ENCODE assay signal across 34 cellular contexts in the genomic region with DNA sequence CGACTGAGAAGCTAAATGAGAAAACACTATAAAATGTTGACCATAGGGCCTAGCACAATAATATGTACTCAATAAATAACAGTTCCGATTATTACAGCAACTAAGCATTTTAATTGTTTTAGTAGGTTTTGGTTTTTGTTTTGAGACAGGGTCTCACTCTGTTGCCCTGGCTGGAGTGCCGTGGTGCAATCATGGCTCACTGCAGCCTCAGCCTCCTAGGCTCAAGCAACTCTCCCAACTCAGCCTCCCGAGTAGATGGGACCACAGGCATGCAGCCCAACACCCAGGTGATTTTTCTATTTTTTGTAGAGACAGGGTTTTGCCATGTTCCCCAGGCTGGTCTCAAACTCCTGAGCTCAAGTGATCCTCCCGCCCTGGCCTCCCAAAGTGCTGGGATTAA.
"Had no signal": no experiment of that assay in that cellular context is flagged by ENCODE, and none has a peak within 500 bp of the region (broad histone marks: within the 10 kb centered on the region; RNA-seq: fewer than 3 reads in every experiment).

No MANE protein-coding gene starts in this region.

- H3K27me3 ChIP-seq: MG63 had no signal

- H3K4me3 ChIP-seq: MG63 had no signal

- DNase-seq: Karpas-422, Kasumi-1, MG63, MM.1S, MV-4-11, NCI-H1048, NCI-H1092, NCI-H1092 treated with DMSO at 0.1 percent for 48 hours, NCI-H1105, NCI-H1105 treated with DMSO at 0.1 percent for 48 hours, NCI-H1417, NCI-H1417 treated with DMSO at 0.1 percent for 48 hours, NCI-H1436, NCI-H1436 treated with DMSO at 0.1 percent for 48 hours, NCI-H146, NCI-H1694, NCI-H1694 treated with DMSO at 0.1 percent for 48 hours, NCI-H187, NCI-H187 treated with DMSO at 0.1 percent for 48 hours, NCI-H1930, NCI-H2029, NCI-H2029 treated with DMSO at 0.1 percent for 48 hours, NCI-H2081, NCI-H2081 treated with DMSO at 0.1 percent for 48 hours, NCI-H2107, NCI-H2171, NCI-H2171 treated with DMSO at 0.1 percent for 48 hours, NCI-H2227 treated with DMSO at 0.1 percent for 48 hours, NCI-H226, NCI-H345, NCI-H446, NCI-H446 treated with DMSO at 0.1 percent for 48 hours, NCI-H510A, NCI-H510A treated with DMSO at 0.1 percent for 48 hours had no signal

- H3K9me3 ChIP-seq: MG63 had no signal
